Comparison of ENCODE assay signal across 8 cellular contexts in the genomic region with DNA sequence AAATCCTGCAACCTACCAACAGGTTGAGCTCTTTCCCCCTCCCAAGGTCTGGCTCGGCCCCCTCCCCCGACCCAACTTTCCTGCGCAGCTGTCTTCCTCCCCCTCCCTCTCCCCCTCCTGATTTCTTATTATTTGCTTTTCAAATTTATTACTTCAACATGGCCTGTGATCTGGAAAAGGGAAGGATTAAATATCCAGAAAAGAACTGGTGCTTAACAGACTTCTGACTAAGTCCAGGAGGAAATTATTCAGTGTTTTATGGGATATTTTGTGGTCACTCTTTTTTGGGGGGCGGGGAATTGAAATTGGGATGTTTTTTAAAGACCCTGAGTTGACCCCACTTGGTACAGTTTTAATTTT. TPM values are rescaled to one million over a fixed set of nuclear protein-coding genes. Genes with fewer than 3 reads are reported as not detected.
DNase-seq lines count a peak whose midpoint lies in the region; ATAC-seq lines count a peak whose summit lies in the region.

No MANE protein-coding gene starts in this region.

- DNase-seq in activated naive CD4-positive, alpha-beta T cell treated with Interleukin-2 at 50 U/mL for 16 hours = no peak
- no peak for DNase-seq in activated naive CD8-positive, alpha-beta T cell treated with anti-CD3 and anti-CD28 coated beads, Interleukin-2, amount 50 U/mL, for 24 hours
- peak; percentile 44 for DNase-seq in kidney tubule cell (ENCODE audit: low spot score)
- no peak for DNase-seq in stimulated activated CD4-positive, alpha-beta T cell treated with anti-CD3 and anti-CD28 coated beads, Interleukin-4, amount 100 ng/mL, for 24 hours

- H3K4me3 ChIP-seq in thymus (ENCODE audit: low read length) = peak overlapping the region; percentile 91

- H3K36me3 Mint-ChIP-seq in activated naive CD4-positive, alpha-beta T cell treated with anti-CD3 and anti-CD28 coated beads, Interleukin-2, amount 50 U/mL, for 24 hours = peaks cover 9% of the 10 kb centered on the region
- peaks cover 19% of the 10 kb centered on the region for H3K36me3 Mint-ChIP-seq in activated naive CD8-positive, alpha-beta T cell treated with anti-CD3 and anti-CD28 coated beads, Interleukin-2, amount 50 U/mL, for 24 hours (ENCODE audit: low read depth)

- no peaks in the 10 kb centered on the region for H3K36me3 ChIP-seq in thymus (ENCODE audit: control insufficient read depth, insufficient read depth)

- no peaks in the 10 kb centered on the region for H3K9me3 Mint-ChIP-seq in activated naive CD4-positive, alpha-beta T cell treated with anti-CD3 and anti-CD28 coated beads, Interleukin-2, amount 50 U/mL, for 24 hours
- no peaks in the 10 kb centered on the region for H3K9me3 Mint-ChIP-seq in activated naive CD8-positive, alpha-beta T cell treated with anti-CD3 and anti-CD28 coated beads, Interleukin-2, amount 50 U/mL, for 24 hours

- H3K9me3 ChIP-seq in thymus (ENCODE audit: control insufficient read depth) = no peaks in the 10 kb centered on the region

- no peaks in the 10 kb centered on the region for H3K27me3 Mint-ChIP-seq in activated naive CD4-positive, alpha-beta T cell treated with anti-CD3 and anti-CD28 coated beads, Interleukin-2, amount 50 U/mL, for 24 hours
- H3K27me3 Mint-ChIP-seq in activated naive CD8-positive, alpha-beta T cell treated with anti-CD3 and anti-CD28 coated beads, Interleukin-2, amount 50 U/mL, for 24 hours = no peaks in the 10 kb centered on the region

- WGBS in thymus = 16% methylated on average over 4 of the region's 4 CpGs

- peak overlapping the region; percentile 99 for H3K27ac ChIP-seq in thymus (ENCODE audit: low read depth)

- peak overlapping the region; percentile 96 for H3K4me3 Mint-ChIP-seq in activated naive CD4-positive, alpha-beta T cell treated with anti-CD3 and anti-CD28 coated beads, Interleukin-2, amount 50 U/mL, for 24 hours
- peak overlapping the region; percentile 92 for H3K4me3 Mint-ChIP-seq in activated naive CD8-positive, alpha-beta T cell treated with anti-CD3 and anti-CD28 coated beads, Interleukin-2, amount 50 U/mL, for 24 hours

- peaks cover 44% of the 10 kb centered on the region for H3K4me1 Mint-ChIP-seq in activated naive CD4-positive, alpha-beta T cell treated with anti-CD3 and anti-CD28 coated beads, Interleukin-2, amount 50 U/mL, for 24 hours
- H3K4me1 Mint-ChIP-seq in activated naive CD8-positive, alpha-beta T cell treated with anti-CD3 and anti-CD28 coated beads, Interleukin-2, amount 50 U/mL, for 24 hours = peaks cover 48% of the 10 kb centered on the region

- peak overlapping the region; percentile 99 for H3K27ac Mint-ChIP-seq in activated naive CD4-positive, alpha-beta T cell treated with anti-CD3 and anti-CD28 coated beads, Interleukin-2, amount 50 U/mL, for 24 hours
- peak overlapping the region; percentile 96 for H3K27ac Mint-ChIP-seq in activated naive CD8-positive, alpha-beta T cell treated with anti-CD3 and anti-CD28 coated beads, Interleukin-2, amount 50 U/mL, for 24 hours

- no peaks in the 10 kb centered on the region for H3K27me3 ChIP-seq in thymus (ENCODE audit: control insufficient read depth, insufficient read depth)

- H3K4me1 ChIP-seq in thymus (ENCODE audit: control insufficient read depth, insufficient read depth, low read length) = peaks cover 5% of the 10 kb centered on the region

- ATAC-seq in activated naive CD8-positive, alpha-beta T cell treated with anti-CD3 and anti-CD28 coated beads, Interleukin-2, amount 50 U/mL, for 24 hours = no peak
- ATAC-seq in esophagus mucosa (no peak), HG03095 (IDR thresholded peaks at IDR 0.05; ENCODE audit: unreplicated experiment) (no peak)

RNA-seq across cellular contexts. Expression of gene ARID5B, which starts 2.5 kb away (rescaled TPM):
- 11.3 TPM for polyA plus RNA-seq in thymus
- 23.4 TPM for total RNA-seq in esophagus mucosa
